Comparison of ENCODE assay signal across 7 cellular contexts in the genomic region with DNA sequence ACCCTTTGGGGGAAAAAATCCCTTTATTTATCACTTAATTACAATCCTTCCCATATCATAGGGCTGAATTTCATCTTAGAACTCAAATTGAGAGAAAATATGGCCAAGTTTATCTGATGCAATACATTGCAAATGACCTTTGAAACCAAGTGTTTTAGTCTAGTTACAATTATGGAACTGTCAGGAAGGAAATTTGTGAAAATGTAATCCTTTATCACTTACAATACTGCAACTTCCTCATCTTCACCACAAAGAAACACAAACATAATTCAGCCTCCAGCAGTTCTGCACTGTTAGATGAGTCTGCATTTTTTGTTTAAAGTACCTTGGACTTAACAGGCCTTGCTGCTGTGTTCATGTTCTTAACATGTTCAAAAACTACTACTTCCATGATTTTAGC. TPM values are rescaled to one million over a fixed set of nuclear protein-coding genes. Genes with fewer than 3 reads are reported as not detected.
A peak's percentile ranks its signal among the peaks of the same experiment; 100 is the strongest.
DNase-seq lines count a peak whose midpoint lies in the region; ATAC-seq and TF ChIP-seq lines count a peak whose summit lies in the region.

No MANE protein-coding gene starts in this region.

- ATAC-seq in psoas muscle, result no peak

- DNase-seq in GM13976 (ENCODE audit: low spot score) (peak; percentile 41), NB4 (ENCODE audit: low read depth) (peak; percentile 89), brain microvascular endothelial cell (no peak), psoas muscle (no peak), epidermal melanocyte (ENCODE audit: insufficient read length, low spot score) (no peak), iPS-NIHi11 (ENCODE audit: low spot score) (no peak), HEK293T (ENCODE audit: extremely low spot score) (no peak)

- H3K4me1 ChIP-seq in psoas muscle, result peaks cover 37% of the 10 kb centered on the region

- no peaks in the 10 kb centered on the region for H3K36me3 ChIP-seq in brain microvascular endothelial cell (replicated peaks)
- peaks cover 0 to 5% of the 10 kb centered on the region in 2 donors for H3K36me3 ChIP-seq in psoas muscle (ENCODE audit: insufficient read depth in 1 of 2, low read depth in 1 of 2)

- H3K27me3 ChIP-seq in brain microvascular endothelial cell (replicated peaks) (no peaks in the 10 kb centered on the region), psoas muscle (ENCODE audit: insufficient read depth in 3 of 3, low read length in 2 of 3) (no peaks in the 10 kb centered on the region)

- intact Hi-C loops in psoas muscle (cut with DNase I), result loop anchor here in 1 of 2 donors (10.0 kb wide), 1 partner anchor 209 kb away; the partner anchor contains the start of gene RSL24D1

- TF ChIP-seq POLR2A in NB4 (IDR thresholded peaks at IDR 0.05; ENCODE audit: extremely low read depth, insufficient read length), result no peak

- CTCF ChIA-PET in HEK293T (lab: Yijun Ruan, JAX), result no interaction called here

- H3K27ac ChIP-seq in brain microvascular endothelial cell (peak overlapping the region; percentile 10), psoas muscle (peak overlapping the region; percentile 64)

- H3K4me3 ChIP-seq in NB4 (ENCODE audit: low read depth, low read length), result peak overlapping the region; percentile 42
- H3K4me3 ChIP-seq in brain microvascular endothelial cell (ENCODE audit: low read depth, low read length), result no peak overlapping the region
- H3K4me3 ChIP-seq in psoas muscle, result peak overlapping the region; percentile 42

- no peak for TF ChIP-seq CTCF in GM13976 (IDR thresholded peaks at IDR 0.05; ENCODE audit: borderline replicate concordance, control extremely low read depth, extremely low read depth, insufficient read depth, missing control alignments)
- no peak for TF ChIP-seq CTCF in NB4 (IDR thresholded peaks at IDR 0.05; ENCODE audit: low read depth, low read length)
- no peak for TF ChIP-seq CTCF in brain microvascular endothelial cell (IDR thresholded peaks at IDR 0.05; ENCODE audit: low read depth, low read length, missing control alignments)
- no peak for TF ChIP-seq CTCF in psoas muscle (IDR thresholded peaks at IDR 0.05)

- H3K9me3 ChIP-seq in psoas muscle, result no peaks in the 10 kb centered on the region

- in situ Hi-C loops in GM13976 (cut with MboI; ENCODE audit: low sequenced_read_pairs, unreplicated experiment), result no loop called here
- in situ Hi-C loops in brain microvascular endothelial cell (cut with HindIII; ENCODE audit: low pct_ligation_motif_present, low sequenced_read_pairs), result no loop called here

- POLR2A ChIA-PET in HEK293T (lab: Yijun Ruan, JAX), result no interaction called here

TF ChIP-seq in HEK293T, 16 proteins besides CTCF, POLR2A, EP300 and RAD21:
- TF ChIP-seq ELF4 (IDR thresholded peaks at IDR 0.05) (no peak), FOXA1 (IDR thresholded peaks at IDR 0.05) (no peak)
TF ChIP-seq in HEK293T: peak in this region for 0.

RNA-seq across cellular contexts. Expression of gene CCPG1, which starts 4.6 kb away (rescaled TPM):
- 100 to 1,000 TPM in 1 of 4 donors, 10 to 100 TPM in 3; 63.5 to 112 (median 82.8) TPM for total RNA-seq in psoas muscle
- 10 to 100 TPM; 28.3 to 88.9 (median 40.2) TPM for polyA plus RNA-seq in psoas muscle

RNA-seq across cellular contexts. Expression of gene PIERCE2, which starts 4.8 kb away (rescaled TPM):
- 10 to 100 TPM in 1 of 4 donors, 1 to 10 TPM in 3; 2.5 to 10.7 (median 4.6) TPM for total RNA-seq in psoas muscle
- 10 to 100 TPM in 1 of 3 donors, 1 to 10 TPM in 2; 6.1 to 15.0 (median 8.7) TPM for polyA plus RNA-seq in psoas muscle

Comparison
In these comparisons a context has a peak if more than half of its experiments do, and no peak if none do; other contexts are left out.
1. DNase-seq: peak in GM13976 (single experiment) and NB4 (single experiment); none in brain microvascular endothelial cell (single experiment), psoas muscle (0 of 2), epidermal melanocyte (single experiment), iPS-NIHi11 (single experiment) and HEK293T (single experiment).